Comparison of ENCODE assay signal across 12 cellular contexts in genomic region chr1:45622267-45622890, GRCh38. TPM values are rescaled to one million over a fixed set of nuclear protein-coding genes. Genes with fewer than 3 reads are reported as not detected.
DNase-seq lines count a peak whose midpoint lies in the region; TF ChIP-seq lines count a peak whose summit lies in the region.
"Had no signal": no experiment of that assay in that cellular context is flagged by ENCODE, and none has a peak within 500 bp of the region (broad histone marks: within the 10 kb centered on the region; RNA-seq: fewer than 3 reads in every experiment).

No MANE protein-coding gene starts in this region.

- TF ChIP-seq EP300 in sigmoid colon (IDR thresholded peaks at IDR 0.05) = no peak

- TF ChIP-seq CTCF in ascending aorta (IDR thresholded peaks at IDR 0.05) = no peak
- TF ChIP-seq CTCF in sigmoid colon (IDR thresholded peaks at IDR 0.05) = no peak
- TF ChIP-seq CTCF in Calu3 (IDR thresholded peaks at IDR 0.05; ENCODE audit: unreplicated experiment) = no peak

- H3K27ac ChIP-seq in ascending aorta (peak overlapping the region; percentile 37 to 62), sigmoid colon (peak overlapping the region; percentile 31 to 52 (median 42))

- H3K9me3 ChIP-seq in ascending aorta = no peaks in the 10 kb centered on the region
- no peaks in the 10 kb centered on the region for H3K9me3 ChIP-seq in sigmoid colon

- peaks cover 47% of the 10 kb centered on the region for H3K36me3 Mint-ChIP-seq in Calu3 (ENCODE audit: insufficient read depth, unreplicated experiment)

- BruUV-seq in Calu3 (replicated peaks; lab: Mats Ljungman, UMichigan) = no TSS peak

- DNase-seq in AG20443 (ENCODE audit: low spot score) (peak; percentile 23), ascending aorta (ENCODE audit: low spot score in 2 of 2) (no peak), iPS-NIHi7 (ENCODE audit: extremely low spot score) (peak; percentile 16), sigmoid colon (no peak), Calu3 (no peak), COLO829 (ENCODE audit: low spot score) (no peak), Ammon's horn (ENCODE audit: low spot score) (no peak)
- DNase-seq in NK-92 treated with Interleukin-12 subunit alpha and Interleukin-12 subunit beta, amount 100 ng/mL, for 24 hours (lab: John Stamatoyannopoulos, UW) = no peak
- DNase-seq: effector memory CD4-positive, alpha-beta T cell; NCI-H1930; SHP77 treated with DMSO at 0.1 percent for 48 hours had no signal

- H3K4me1 ChIP-seq in ascending aorta (peaks cover 0 to 3% of the 10 kb centered on the region in 2 donors), sigmoid colon (peaks cover 0 to 20% (median 13%) of the 10 kb centered on the region in 4 donors)

- no peak overlapping the region for H3K27ac Mint-ChIP-seq in Calu3 (ENCODE audit: unreplicated experiment)

- CTCF ChIA-PET in Calu3 (lab: Charles Lee) = no interaction called here

- WGBS in sigmoid colon, 2 donors = 79 to 84% methylated on average over 39 of the region's 39 CpGs

- TF ChIP-seq POLR2A in sigmoid colon (IDR thresholded peaks at IDR 0.05) = no peak

- no peaks in the 10 kb centered on the region for H3K9me3 Mint-ChIP-seq in Calu3 (ENCODE audit: low read depth, unreplicated experiment)
- H3K9me3 Mint-ChIP-seq: mesothelial cell of epicardium had no signal

- H3K27me3 ChIP-seq in ascending aorta (no peaks in the 10 kb centered on the region), sigmoid colon (no peaks in the 10 kb centered on the region)

- H3K4me3 ChIP-seq in ascending aorta (peak overlapping the region; percentile 39 to 51), sigmoid colon (peak overlapping the region in 3 of 4 donors; percentile 27 to 43 (median 40))

- H3K4me3 Mint-ChIP-seq in Calu3 (ENCODE audit: low read depth, unreplicated experiment) = no peak overlapping the region
- H3K4me3 Mint-ChIP-seq: mesothelial cell of epicardium had no signal

- H3K36me3 ChIP-seq in ascending aorta (peaks cover 13 to 34% of the 10 kb centered on the region in 2 donors), sigmoid colon (peaks cover 0 to 33% (median 20%) of the 10 kb centered on the region in 4 donors)

- intact Hi-C loops in ascending aorta (cut with DNase I) (no loop called here), sigmoid colon (cut with DNase I) (no loop called here), Calu3 (cut with micrococcal nuclease; ENCODE audit: unreplicated experiment) (no loop called here)

- H3K4me1 Mint-ChIP-seq in Calu3 (ENCODE audit: low read depth, unreplicated experiment) = no peaks in the 10 kb centered on the region
- H3K4me1 Mint-ChIP-seq: mesothelial cell of epicardium had no signal

- H3K27me3 Mint-ChIP-seq in Calu3 (ENCODE audit: unreplicated experiment) = no peaks in the 10 kb centered on the region

RNA-seq across cellular contexts. Expression of gene CCDC17, which starts 1.5 kb away (rescaled TPM):
- not detected for total RNA-seq in ascending aorta
- 1 to 10 TPM in 3 of 4 donors, under 1 TPM in 1; 0.82 to 2.6 (median 2.0) TPM for total RNA-seq in sigmoid colon
- polyA plus RNA-seq in sigmoid colon = 1 to 10 TPM in 2 of 3 donors, under 1 TPM in 1; 0.92 to 2.3 (median 1.2) TPM
- 4.7 and 8.3 TPM in 2 replicates for total RNA-seq in Calu3 (2022)

RNA-seq across cellular contexts. Expression of gene NASP, which starts 38.5 kb away (rescaled TPM):
- total RNA-seq in ascending aorta (49.1 TPM), sigmoid colon (10 to 100 TPM; 64.8 to 80.3 (median 75.4) TPM), Calu3 (2022) (171 and 185 TPM in 2 replicates)
- polyA plus RNA-seq in sigmoid colon = 100 to 1,000 TPM in 2 of 3 donors, 10 to 100 TPM in 1; 76.8 to 159 (median 133) TPM

Comparison
In these comparisons a context has a peak if more than half of its experiments do, and no peak if none do; other contexts are left out.
1. DNase-seq: peak in AG20443 (single experiment) and iPS-NIHi7 (single experiment); none in ascending aorta (0 of 2), sigmoid colon (single experiment), Calu3 (single experiment), COLO829 (single experiment), NK-92 treated with Interleukin-12 subunit alpha and Interleukin-12 subunit beta, amount 100 ng/mL, for 24 hours (single experiment) and Ammon's horn (single experiment).